ENCODE assay signal across 9 cellular contexts in the genomic region with DNA sequence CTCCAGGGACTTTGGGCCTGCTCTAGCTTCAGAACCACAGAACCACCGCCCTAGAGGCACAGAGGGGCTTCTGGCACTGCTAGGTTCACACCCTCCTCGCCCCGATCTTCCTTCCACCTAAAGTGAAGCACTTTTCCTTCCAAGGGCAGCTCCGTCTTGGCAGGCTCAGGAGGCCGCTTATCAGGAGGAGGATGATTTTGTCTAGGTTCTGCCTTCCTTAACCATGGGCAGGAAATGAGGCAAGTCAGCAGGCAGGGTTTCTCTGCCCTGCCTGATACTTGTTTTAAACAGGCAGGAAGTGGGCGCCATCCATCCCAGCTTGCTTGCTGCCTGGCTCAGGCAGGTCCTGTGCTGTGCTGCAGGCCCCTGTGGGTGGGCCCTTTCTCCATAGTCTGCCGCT. TPM values are rescaled to one million over a fixed set of nuclear protein-coding genes. Genes with fewer than 3 reads are reported as not detected.
DNase-seq lines count a peak whose midpoint lies in the region; ATAC-seq and TF ChIP-seq lines count a peak whose summit lies in the region.
"Had no signal": no experiment of that assay in that cellular context is flagged by ENCODE, and none has a peak within 500 bp of the region (broad histone marks: within the 10 kb centered on the region; RNA-seq: fewer than 3 reads in every experiment).

No MANE protein-coding gene starts in this region.

- no peaks in the 10 kb centered on the region for H4K20me1 ChIP-seq in MM.1S (ENCODE audit: insufficient read depth, low read length)

- peaks cover 40% of the 10 kb centered on the region for H3K4me1 ChIP-seq in MM.1S (ENCODE audit: low read length)

- DNase-seq in Daoy (ENCODE audit: low read depth): peak; percentile 54
- DNase-seq in MM.1S: peak; percentile 53
- peak; percentile 44 for DNase-seq in activated T-cell treated with anti-CD3 and anti-CD28 coated beads for 48 hours (ENCODE audit: low read depth)
- DNase-seq in mesenteric fat pad (ENCODE audit: low spot score): peak; percentile 64
- DNase-seq in COLO829 (ENCODE audit: low spot score): no peak
- no peak for DNase-seq in caudate nucleus (lab: John Stamatoyannopoulos, UW)
- DNase-seq: DMS 273 treated with DMSO at 0.1 percent for 48 hours had no signal

- no peaks in the 10 kb centered on the region for H3K36me3 ChIP-seq in MM.1S (replicated peaks; ENCODE audit: insufficient read depth, low read length)

- no peak overlapping the region for H3K9ac ChIP-seq in MM.1S (ENCODE audit: low read length)

- ATAC-seq in HG02759 (IDR thresholded peaks at IDR 0.05; ENCODE audit: unreplicated experiment) (no peak), GM19351 (IDR thresholded peaks at IDR 0.05; ENCODE audit: unreplicated experiment) (no peak)

- H3F3A ChIP-seq in MM.1S (ENCODE audit: insufficient read depth, low read length): no peaks in the 10 kb centered on the region

- no peaks in the 10 kb centered on the region for H3K79me2 ChIP-seq in MM.1S (ENCODE audit: low read length)

- no peak for TF ChIP-seq CTCF in MM.1S (IDR thresholded peaks at IDR 0.05; ENCODE audit: low read length)

- 0 out of 2 replicates have a peak overlapping the region, but pooled peaks have one; percentile 1 for H2AFZ ChIP-seq in MM.1S (ENCODE audit: low read length)

- no peak overlapping the region for H3K4me3 ChIP-seq in MM.1S (ENCODE audit: low read length)

- H3K4me2 ChIP-seq in MM.1S (ENCODE audit: low read depth, low read length): peak overlapping the region; percentile 19; the same call in 1 of the 2 replicates

- H3K27ac ChIP-seq in MM.1S (ENCODE audit: low read length) (peak overlapping the region; percentile 9; the same call in 1 of the 2 replicates), caudate nucleus (ENCODE audit: low read depth, low read length) (no peak overlapping the region)

- no peaks in the 10 kb centered on the region for H3K9me2 ChIP-seq in MM.1S (replicated peaks; ENCODE audit: insufficient read depth, low read length)

- H3K9me3 ChIP-seq in MM.1S (replicated peaks; ENCODE audit: insufficient read depth, low read length): no peaks in the 10 kb centered on the region

- no peaks in the 10 kb centered on the region for H3K27me3 ChIP-seq in MM.1S (replicated peaks; ENCODE audit: insufficient read depth, low read length)

RNA-seq across cellular contexts. Expression of gene ATP6V0E2, which starts 8.3 kb away (rescaled TPM):
- 61.0 and 103 TPM in 2 replicates for total RNA-seq in Daoy (2014; rRNA removed; shearing (Covaris generic))
- 18.5 TPM for total RNA-seq in mesenteric fat pad

RNA-seq across cellular contexts. Expression of gene ZNF862, which starts 27.3 kb away (rescaled TPM):
- total RNA-seq in Daoy (2014; rRNA removed; shearing (Covaris generic)): 2.9 and 3.0 TPM in 2 replicates
- total RNA-seq in mesenteric fat pad: 9.4 TPM

Comparison
In these comparisons a context has a peak if more than half of its experiments do, and no peak if none do; other contexts are left out.
1. DNase-seq: peak in Daoy (single experiment), MM.1S (single experiment), activated T-cell treated with anti-CD3 and anti-CD28 coated beads for 48 hours (single experiment) and mesenteric fat pad (single experiment); none in COLO829 (single experiment) and caudate nucleus (0 of 61).